18 cellular contexts compared by ENCODE assay signal in genomic region chr11:132258865-132259264, GRCh38.
DNase-seq lines count a peak whose midpoint lies in the region; ATAC-seq and TF ChIP-seq lines count a peak whose summit lies in the region.
"Had no signal": no experiment of that assay in that cellular context is flagged by ENCODE, and none has a peak within 500 bp of the region (broad histone marks: within the 10 kb centered on the region; RNA-seq: fewer than 3 reads in every experiment).

No MANE protein-coding gene starts in this region.

- H3K27ac Mint-ChIP-seq in HFFc6: no peak overlapping the region
- H3K27ac Mint-ChIP-seq: CD8-positive, alpha-beta memory T cell had no signal

- ATAC-seq in GM21526 (IDR thresholded peaks at IDR 0.05; ENCODE audit: low FRiP score, unreplicated experiment) (no peak), HG03378 (IDR thresholded peaks at IDR 0.05; ENCODE audit: unreplicated experiment) (no peak)
- ATAC-seq: Right ventricle myocardium inferior had no signal

- H3K4me3 ChIP-seq in astrocyte of the spinal cord (ENCODE audit: low read depth, low read length): no peak overlapping the region
- H3K4me3 ChIP-seq: PC-9, SK-N-MC had no signal

- intact Hi-C loops in cardiac septum (cut with DNase I): no loop called here

- H3K4me3 Mint-ChIP-seq in HFFc6: no peak overlapping the region
- H3K4me3 Mint-ChIP-seq: CD8-positive, alpha-beta memory T cell had no signal

- in situ Hi-C loops in astrocyte of the spinal cord (cut with HindIII; ENCODE audit: low sequenced_read_pairs): no loop called here

- peaks cover 32% of the 10 kb centered on the region for H3K4me1 Mint-ChIP-seq in HFFc6 (ENCODE audit: low read depth)
- H3K4me1 Mint-ChIP-seq: CD8-positive, alpha-beta memory T cell had no signal

- TF ChIP-seq CTCF in HFFc6 (IDR thresholded peaks at IDR 0.05): no peak
- no peak for TF ChIP-seq CTCF in astrocyte of the spinal cord (IDR thresholded peaks at IDR 0.05; ENCODE audit: low read depth, low read length)

- peaks cover 4% of the 10 kb centered on the region; the same call in 1 of the 2 replicates for H3K27me3 Mint-ChIP-seq in HFFc6 (ENCODE audit: insufficient read depth)
- H3K27me3 Mint-ChIP-seq: CD8-positive, alpha-beta memory T cell had no signal

- H3K9me3 Mint-ChIP-seq in HFFc6: no peaks in the 10 kb centered on the region

- no peaks in the 10 kb centered on the region for H3K36me3 Mint-ChIP-seq in HFFc6 (ENCODE audit: low read depth)
- H3K36me3 Mint-ChIP-seq: CD8-positive, alpha-beta memory T cell had no signal

- DNase-seq in AG20443 (ENCODE audit: low spot score): peak; percentile 31
- peak; percentile 12 for DNase-seq in HFFc6
- peak; percentile 68 for DNase-seq in astrocyte of the spinal cord (ENCODE audit: low read depth, low spot score)
- peak; percentile 21 for DNase-seq in iris pigment epithelial cell (ENCODE audit: low read depth)
- no peak for DNase-seq in cardiac septum (ENCODE audit: low spot score)
- no peak for DNase-seq in NCI-H2029 treated with DMSO at 0.1 percent for 48 hours (lab: John Stamatoyannopoulos, UW)
- DNase-seq: BE2C; CD8-positive, alpha-beta memory T cell; DND-41; Karpas-422; NCI-H1417 treated with DMSO at 0.1 percent for 48 hours; NCI-H2107; NCI-H748 treated with DMSO at 0.1 percent for 48 hours; PC-9 had no signal

Comparison
In these comparisons a context has a peak if more than half of its experiments do, and no peak if none do; other contexts are left out.
1. DNase-seq: peak in AG20443 (single experiment), HFFc6 (single experiment), astrocyte of the spinal cord (single experiment) and iris pigment epithelial cell (single experiment); none in cardiac septum (single experiment) and NCI-H2029 treated with DMSO at 0.1 percent for 48 hours (single experiment).